In genomic region chr5:24823625-24824024, GRCh38 we compare ENCODE assay signal across 1 cellular context.
TF ChIP-seq lines count a peak whose summit lies in the region.

No MANE protein-coding gene starts in this region.

TF ChIP-seq in WTC11, 78 proteins besides CTCF, POLR2A, EP300 and RAD21 (continued from another document):
- TF ChIP-seq, protein P1, sequence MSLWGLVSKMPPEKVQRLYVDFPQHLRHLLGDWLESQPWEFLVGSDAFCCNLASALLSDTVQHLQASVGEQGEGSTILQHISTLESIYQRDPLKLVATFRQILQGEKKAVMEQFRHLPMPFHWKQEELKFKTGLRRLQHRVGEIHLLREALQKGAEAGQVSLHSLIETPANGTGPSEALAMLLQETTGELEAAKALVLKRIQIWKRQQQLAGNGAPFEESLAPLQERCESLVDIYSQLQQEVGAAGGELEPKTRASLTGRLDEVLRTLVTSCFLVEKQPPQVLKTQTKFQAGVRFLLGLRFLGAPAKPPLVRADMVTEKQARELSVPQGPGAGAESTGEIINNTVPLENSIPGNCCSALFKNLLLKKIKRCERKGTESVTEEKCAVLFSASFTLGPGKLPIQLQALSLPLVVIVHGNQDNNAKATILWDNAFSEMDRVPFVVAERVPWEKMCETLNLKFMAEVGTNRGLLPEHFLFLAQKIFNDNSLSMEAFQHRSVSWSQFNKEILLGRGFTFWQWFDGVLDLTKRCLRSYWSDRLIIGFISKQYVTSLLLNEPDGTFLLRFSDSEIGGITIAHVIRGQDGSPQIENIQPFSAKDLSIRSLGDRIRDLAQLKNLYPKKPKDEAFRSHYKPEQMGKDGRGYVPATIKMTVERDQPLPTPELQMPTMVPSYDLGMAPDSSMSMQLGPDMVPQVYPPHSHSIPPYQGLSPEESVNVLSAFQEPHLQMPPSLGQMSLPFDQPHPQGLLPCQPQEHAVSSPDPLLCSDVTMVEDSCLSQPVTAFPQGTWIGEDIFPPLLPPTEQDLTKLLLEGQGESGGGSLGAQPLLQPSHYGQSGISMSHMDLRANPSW (CRISPR knock-in tag; conservative IDR thresholded peaks at IDR 0.05; ENCODE audit: low read depth) = no peak
- no peak for TF ChIP-seq ZNF317 (CRISPR knock-in tag; IDR thresholded peaks at IDR 0.05; ENCODE audit: borderline replicate concordance, low read depth)
- no peak for TF ChIP-seq MXD4 (CRISPR knock-in tag; IDR thresholded peaks at IDR 0.05; ENCODE audit: borderline replicate concordance)
TF ChIP-seq in WTC11: peak in this region for 0.
